Comparison of ENCODE assay signal across 36 cellular contexts in the genomic region with DNA sequence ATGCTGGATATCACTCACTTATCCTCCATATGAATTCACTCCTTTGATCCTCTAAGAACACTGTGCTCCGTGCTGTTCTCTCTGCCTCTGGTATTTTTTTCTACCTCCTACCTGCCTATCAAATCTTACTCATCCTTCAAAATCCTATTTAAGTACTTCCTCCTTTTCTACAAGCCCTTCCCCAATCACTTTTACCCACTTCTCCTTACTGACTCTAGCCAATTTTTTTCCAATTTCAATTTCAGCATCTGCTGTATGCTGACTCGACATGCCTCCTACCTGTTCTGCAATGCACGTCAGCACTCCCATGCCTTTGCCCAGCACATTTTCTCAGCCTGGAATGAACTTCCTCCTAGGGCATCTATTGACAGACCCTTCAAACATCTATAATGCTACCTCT. TPM values are rescaled to one million over a fixed set of nuclear protein-coding genes. Genes with fewer than 3 reads are reported as not detected.
A peak's percentile ranks its signal among the peaks of the same experiment; 100 is the strongest.
DNase-seq lines count a peak whose midpoint lies in the region; ATAC-seq and TF ChIP-seq lines count a peak whose summit lies in the region.
"Had no signal": no experiment of that assay in that cellular context is flagged by ENCODE, and none has a peak within 500 bp of the region (broad histone marks: within the 10 kb centered on the region; RNA-seq: fewer than 3 reads in every experiment).

No MANE protein-coding gene starts in this region.

- H2AK5ac ChIP-seq in trophoblast cell (ENCODE audit: low read length) = no peak overlapping the region

- H2BK12ac ChIP-seq in trophoblast cell (ENCODE audit: low read length) = no peak overlapping the region

- no peak overlapping the region for H2AFZ ChIP-seq in Karpas-422 (ENCODE audit: low read length)
- no peak overlapping the region for H2AFZ ChIP-seq in trophoblast cell (ENCODE audit: insufficient read depth, low read length, poor library complexity)
- H2AFZ ChIP-seq: GM23248 had no signal

- H3K23ac ChIP-seq in trophoblast cell (ENCODE audit: low read length) = no peak overlapping the region

- no peaks in the 10 kb centered on the region for H3K9me3 Mint-ChIP-seq in natural killer cell
- H3K9me3 Mint-ChIP-seq: activated naive CD8-positive, alpha-beta T cell treated with anti-CD3 and anti-CD28 coated beads, Interleukin-2, amount 10 ng/mL, durations not matched to agents 7 days and 5 days; effector memory CD8-positive, alpha-beta T cell; HFFc6; stimulated activated effector memory CD8-positive, alpha-beta T cell treated with anti-CD3 and anti-CD28 coated beads, Interleukin-12 subunit alpha, Interleukin-12 subunit beta, amount 100 ng/mL, for 72 hours; T-helper 2 cell treated with Interferon-gamma antibody and Interleukin-4, amounts not matched to agents 5 μg/mL and 100 μg/mL, for 36 hours; type B pancreatic cell had no signal

- no peak overlapping the region for H3K27ac Mint-ChIP-seq in natural killer cell
- H3K27ac Mint-ChIP-seq: activated B cell treated with CpG ODN at 0.5 μM for 24 hours; activated CD8-positive, alpha-beta memory T cell treated with anti-CD3 and anti-CD28 coated beads, Interleukin-2, amount 10 ng/mL, durations not matched to agents 7 days and 5 days; activated naive CD8-positive, alpha-beta T cell treated with anti-CD3 and anti-CD28 coated beads, Interleukin-2, amount 10 ng/mL, durations not matched to agents 7 days and 5 days; effector memory CD8-positive, alpha-beta T cell; HFFc6; immature natural killer cell; stimulated activated effector memory CD8-positive, alpha-beta T cell treated with anti-CD3 and anti-CD28 coated beads, Interleukin-12 subunit alpha, Interleukin-12 subunit beta, amount 100 ng/mL, for 72 hours; T-helper 2 cell treated with Interferon-gamma antibody and Interleukin-4, amounts not matched to agents 5 μg/mL and 100 μg/mL, for 36 hours; type B pancreatic cell had no signal

- H3K9ac ChIP-seq in Karpas-422 (ENCODE audit: low read length) = no peak overlapping the region
- H3K9ac ChIP-seq in colonic mucosa (ENCODE audit: low read depth in 2 of 2, low read length in 2 of 2) = no peak overlapping the region
- no peak overlapping the region for H3K9ac ChIP-seq in trophoblast cell (ENCODE audit: low read length)
- H3K9ac ChIP-seq: GM23248 had no signal

- H3K36me3 ChIP-seq in Karpas-422 (ENCODE audit: insufficient read depth, low read length) = no peaks in the 10 kb centered on the region
- H3K36me3 ChIP-seq in colonic mucosa = no peaks in the 10 kb centered on the region
- H3K36me3 ChIP-seq in trophoblast cell (ENCODE audit: control insufficient read depth in 1 of 2, insufficient read depth in 2 of 2, low read length in 2 of 2) = no peaks in the 10 kb centered on the region

- H3K4me1 ChIP-seq in Karpas-422 (ENCODE audit: low read length) (peaks cover 7% of the 10 kb centered on the region), colonic mucosa (no peaks in the 10 kb centered on the region), trophoblast cell (ENCODE audit: control insufficient read depth in 1 of 2, insufficient read depth in 2 of 2, low read length in 2 of 2) (peaks cover 0 to 2% of the 10 kb centered on the region in 2 experiments)

- no peak for TF ChIP-seq CTCF in NB4 (IDR thresholded peaks at IDR 0.05; ENCODE audit: low read depth, low read length)
- no peak for TF ChIP-seq CTCF in colonic mucosa (IDR thresholded peaks at IDR 0.05)
- no peak for TF ChIP-seq CTCF in natural killer cell (IDR thresholded peaks at IDR 0.05)

- H3K14ac ChIP-seq in trophoblast cell (ENCODE audit: low read length) = no peak overlapping the region

- DNase-seq in Karpas-422 (peak; percentile 42), NB4 (ENCODE audit: low read depth) (peak; percentile 40), SKM-1 (lab: John Stamatoyannopoulos, UW; ENCODE audit: unreplicated experiment) (peak; percentile 53), head of caudate nucleus (peak in 31 of 42 donors; percentile 5 to 79 (median 29)), colonic mucosa (no peak), trophoblast cell (no peak), natural killer cell (no peak)
- DNase-seq: activated B cell treated with CpG ODN at 0.5 μM for 24 hours; activated CD8-positive, alpha-beta memory T cell treated with anti-CD3 and anti-CD28 coated beads, Interleukin-2, amount 10 ng/mL, durations not matched to agents 7 days and 5 days; activated gamma-delta T cell treated with Interleukin-2 at 50 U/mL for 16 hours; activated naive CD8-positive, alpha-beta T cell treated with anti-CD3 and anti-CD28 coated beads, Interleukin-2, amount 10 ng/mL, durations not matched to agents 7 days and 5 days; activated T-cell treated with anti-CD3 and anti-CD28 coated beads, Interleukin-2, amount 50 U/mL, for 48 hours; aorta; DMS79 treated with DMSO at 0.1 percent for 48 hours; effector memory CD8-positive, alpha-beta T cell; GDM1; GM23248; HFFc6; immature natural killer cell; left cardiac atrium; NCI-H1436; NCI-H2081; PC-3; substantia nigra had no signal

- H4K8ac ChIP-seq in trophoblast cell (ENCODE audit: low read depth, low read length) = no peak overlapping the region

- no peaks in the 10 kb centered on the region for H3K79me2 ChIP-seq in Karpas-422 (ENCODE audit: low read length)
- no peaks in the 10 kb centered on the region for H3K79me2 ChIP-seq in trophoblast cell (ENCODE audit: control insufficient read depth, insufficient read depth, low read length, poor library complexity)

- no peak overlapping the region for H3K4ac ChIP-seq in trophoblast cell (ENCODE audit: low read depth, low read length)

- H4K12ac ChIP-seq in trophoblast cell (ENCODE audit: low read depth, low read length) = no peak overlapping the region

- H2BK120ac ChIP-seq in trophoblast cell (ENCODE audit: insufficient read depth, low read length, poor library complexity) = no peak overlapping the region

- H3K4me3 ChIP-seq in Karpas-422 (ENCODE audit: low read length) (no peak overlapping the region; the same call in 1 of the 2 replicates), NB4 (ENCODE audit: low read depth, low read length) (no peak overlapping the region), colonic mucosa (no peak overlapping the region), trophoblast cell (ENCODE audit: low read depth, low read length) (no peak overlapping the region)
- H3K4me3 ChIP-seq: coronary artery, GM23248, lung had no signal

- H4K91ac ChIP-seq in trophoblast cell (ENCODE audit: low read depth, low read length) = no peak overlapping the region

- no peaks in the 10 kb centered on the region for H3K36me3 Mint-ChIP-seq in natural killer cell
- H3K36me3 Mint-ChIP-seq: activated CD8-positive, alpha-beta memory T cell treated with anti-CD3 and anti-CD28 coated beads, Interleukin-2, amount 10 ng/mL, durations not matched to agents 7 days and 5 days; activated naive CD8-positive, alpha-beta T cell treated with anti-CD3 and anti-CD28 coated beads, Interleukin-2, amount 10 ng/mL, durations not matched to agents 7 days and 5 days; immature natural killer cell; stimulated activated effector memory CD8-positive, alpha-beta T cell treated with anti-CD3 and anti-CD28 coated beads, Interleukin-12 subunit alpha, Interleukin-12 subunit beta, amount 100 ng/mL, for 72 hours; type B pancreatic cell had no signal

- intact Hi-C loops in head of caudate nucleus (cut with DNase I) = no loop called here
- intact Hi-C loops in colonic mucosa (cut with DNase I) = no loop called here
- intact Hi-C loops in natural killer cell (cut with micrococcal nuclease) = no loop called here

- H3K4me1 Mint-ChIP-seq in natural killer cell = no peaks in the 10 kb centered on the region
- H3K4me1 Mint-ChIP-seq: activated B cell treated with CpG ODN at 0.5 μM for 24 hours; activated CD8-positive, alpha-beta memory T cell treated with anti-CD3 and anti-CD28 coated beads, Interleukin-2, amount 10 ng/mL, durations not matched to agents 7 days and 5 days; activated naive CD8-positive, alpha-beta T cell treated with anti-CD3 and anti-CD28 coated beads, Interleukin-2, amount 10 ng/mL, durations not matched to agents 7 days and 5 days; immature natural killer cell; stimulated activated effector memory CD8-positive, alpha-beta T cell treated with anti-CD3 and anti-CD28 coated beads, Interleukin-12 subunit alpha, Interleukin-12 subunit beta, amount 100 ng/mL, for 72 hours had no signal

- no peak overlapping the region for H3K4me3 Mint-ChIP-seq in natural killer cell
- H3K4me3 Mint-ChIP-seq: activated B cell treated with CpG ODN at 0.5 μM for 24 hours; activated CD8-positive, alpha-beta memory T cell treated with anti-CD3 and anti-CD28 coated beads, Interleukin-2, amount 10 ng/mL, durations not matched to agents 7 days and 5 days; activated naive CD8-positive, alpha-beta T cell treated with anti-CD3 and anti-CD28 coated beads, Interleukin-2, amount 10 ng/mL, durations not matched to agents 7 days and 5 days; effector memory CD8-positive, alpha-beta T cell; HFFc6; immature natural killer cell; stimulated activated effector memory CD8-positive, alpha-beta T cell treated with anti-CD3 and anti-CD28 coated beads, Interleukin-12 subunit alpha, Interleukin-12 subunit beta, amount 100 ng/mL, for 72 hours; T-helper 2 cell treated with Interferon-gamma antibody and Interleukin-4, amounts not matched to agents 5 μg/mL and 100 μg/mL, for 36 hours; type B pancreatic cell had no signal

- no peaks in the 10 kb centered on the region for H4K20me1 ChIP-seq in Karpas-422 (ENCODE audit: insufficient read depth, low read depth, low read length)

- no peaks in the 10 kb centered on the region for H3K27me3 ChIP-seq in Karpas-422 (ENCODE audit: low read length)
- H3K27me3 ChIP-seq in colonic mucosa = no peaks in the 10 kb centered on the region
- no peaks in the 10 kb centered on the region for H3K27me3 ChIP-seq in trophoblast cell (ENCODE audit: insufficient read depth, low read length)

- H3K79me1 ChIP-seq in trophoblast cell (ENCODE audit: low read length) = peaks cover 3% of the 10 kb centered on the region

- H3K9me3 ChIP-seq in Karpas-422 (ENCODE audit: low read length) = no peaks in the 10 kb centered on the region
- no peaks in the 10 kb centered on the region for H3K9me3 ChIP-seq in colonic mucosa
- H3K9me3 ChIP-seq in trophoblast cell (ENCODE audit: insufficient read depth, low read depth, low read length) = peaks cover 1% of the 10 kb centered on the region

- TF ChIP-seq POLR2A in NB4 (IDR thresholded peaks at IDR 0.05; ENCODE audit: extremely low read depth, insufficient read length) = no peak

- H3K4me2 ChIP-seq in Karpas-422 (ENCODE audit: low read depth, low read length, poor library complexity, severe bottlenecking) (no peak overlapping the region), trophoblast cell (ENCODE audit: low read length) (no peak overlapping the region)

- H2BK5ac ChIP-seq in trophoblast cell (ENCODE audit: low read depth, low read length, poor library complexity) = no peak overlapping the region

- H3K27ac ChIP-seq in Karpas-422 (ENCODE audit: low read length) (no peak overlapping the region), colonic mucosa (no peak overlapping the region), trophoblast cell (ENCODE audit: low read depth, low read length) (no peak overlapping the region)
- H3K27ac ChIP-seq: C4-2B, coronary artery, GM23248 had no signal

- ATAC-seq in natural killer cell = no peak
- ATAC-seq: activated CD8-positive, alpha-beta memory T cell treated with anti-CD3 and anti-CD28 coated beads, Interleukin-2, amount 10 ng/mL, durations not matched to agents 7 days and 5 days; effector memory CD8-positive, alpha-beta T cell; left cardiac atrium; PC-3; SK-N-SH treated with all-trans-retinoic acid at 6 μM for 48 hours; stimulated activated effector memory CD8-positive, alpha-beta T cell treated with anti-CD3 and anti-CD28 coated beads, Interleukin-12 subunit alpha, Interleukin-12 subunit beta, amount 100 ng/mL, for 72 hours had no signal

- H3K27me3 Mint-ChIP-seq in natural killer cell (ENCODE audit: low read depth in 2 of 2) = peaks cover 16 to 42% of the 10 kb centered on the region in 2 donors

- no CpG with 5 or more reads among the region's 3 CpGs for WGBS in trophoblast cell (ENCODE audit: extremely low coverage, insufficient coverage, insufficient read length)

- H3K18ac ChIP-seq in trophoblast cell (ENCODE audit: low read length) = no peak overlapping the region

- H3K9me2 ChIP-seq in Karpas-422 (replicated peaks; ENCODE audit: insufficient read depth, low read length) = no peaks in the 10 kb centered on the region

RNA-seq across cellular contexts. Expression of a gene that starts 37.3 kb away (rescaled TPM):
- 17.1 and 69.0 TPM in 2 replicates for total RNA-seq in Karpas-422 (2014; rRNA removed; shearing (Covaris generic); ENCODE audit: low replicate concordance)
- total RNA-seq in colonic mucosa (10 to 100 TPM; 38.5 to 48.4 TPM), natural killer cell (10 to 100 TPM; 23.9 to 29.9 (median 29.1) TPM)
- 19.0 and 19.2 TPM in 2 replicates for polyA plus RNA-seq in trophoblast cell (2013)

RNA-seq across cellular contexts. Expression of a gene that starts 44.4 kb away (rescaled TPM):
- not detected in 2 replicates for total RNA-seq in Karpas-422 (2014; rRNA removed; shearing (Covaris generic); ENCODE audit: low replicate concordance)
- total RNA-seq in colonic mucosa (not detected), natural killer cell (not detected)
- polyA plus RNA-seq in trophoblast cell (2013) = 0.03 TPM in 2 replicates
- total RNA-seq: activated B cell treated with CpG ODN at 0.5 μM for 24 hours; activated CD8-positive, alpha-beta memory T cell treated with anti-CD3 and anti-CD28 coated beads, Interleukin-2, amount 10 ng/mL, durations not matched to agents 7 days and 5 days; activated naive CD8-positive, alpha-beta T cell treated with anti-CD3 and anti-CD28 coated beads, Interleukin-2, amount 10 ng/mL, durations not matched to agents 7 days and 5 days; aorta; bronchial epithelial cell; epithelial cell of proximal tubule; GM23248; HFFc6; left cardiac atrium; lung; osteocyte; PC-3; renal cortical epithelial cell had no signal
- polyA plus RNA-seq: aorta, GM23248, immature natural killer cell, lung, neural cell had no signal

RNA-seq across cellular contexts. Expression of a gene that starts 53.1 kb away (rescaled TPM):
- total RNA-seq in Karpas-422 (2014; rRNA removed; shearing (Covaris generic); ENCODE audit: low replicate concordance) = not detected in 2 replicates
- total RNA-seq in colonic mucosa = under 1 TPM; 0.32 to 0.77 TPM
- 0.28 and 0.37 TPM in 2 replicates for polyA plus RNA-seq in trophoblast cell (2013)
- not detected for total RNA-seq in natural killer cell
- total RNA-seq: activated B cell treated with CpG ODN at 0.5 μM for 24 hours; activated CD8-positive, alpha-beta memory T cell treated with anti-CD3 and anti-CD28 coated beads, Interleukin-2, amount 10 ng/mL, durations not matched to agents 7 days and 5 days; activated naive CD8-positive, alpha-beta T cell treated with anti-CD3 and anti-CD28 coated beads, Interleukin-2, amount 10 ng/mL, durations not matched to agents 7 days and 5 days; aorta; bronchial epithelial cell; epithelial cell of proximal tubule; left cardiac atrium; lung; osteocyte; renal cortical epithelial cell had no signal
- polyA plus RNA-seq: aorta, immature natural killer cell, lung, neural cell had no signal

Comparison
In these comparisons a context has a peak if more than half of its experiments do, and no peak if none do; other contexts are left out.
1. DNase-seq: peak in Karpas-422 (single experiment), NB4 (single experiment), SKM-1 (single experiment) and head of caudate nucleus (31 of 42); none in colonic mucosa (single experiment), trophoblast cell (0 of 2) and natural killer cell (single experiment).